ENCODE assay signal across 8 cellular contexts in the genomic region with DNA sequence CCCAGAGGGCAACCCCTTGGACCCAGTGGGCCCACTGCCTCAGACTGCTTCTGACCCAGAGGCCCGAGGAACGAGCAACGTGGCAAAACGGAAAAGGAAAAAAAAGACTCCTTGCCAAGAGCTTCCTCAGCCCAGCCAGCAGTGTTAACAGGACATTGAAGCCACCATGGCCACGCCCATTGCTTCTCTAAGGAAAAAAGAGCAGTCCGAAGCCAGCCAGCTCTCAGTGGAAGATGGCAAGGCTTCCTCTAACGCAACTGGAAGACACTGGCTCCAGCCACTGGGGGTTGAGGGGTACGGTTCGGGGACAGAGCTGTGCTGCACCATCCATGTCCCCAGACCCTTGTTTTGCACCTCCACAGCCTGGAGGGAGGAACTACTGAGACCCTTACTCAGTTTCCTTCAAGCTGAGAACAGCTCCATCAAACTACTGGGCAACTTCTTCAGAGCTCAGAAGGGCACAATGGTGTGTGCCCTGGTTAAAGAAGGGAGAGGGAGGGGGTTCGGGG. TPM values are rescaled to one million over a fixed set of nuclear protein-coding genes. Genes with fewer than 3 reads are reported as not detected.
DNase-seq lines count a peak whose midpoint lies in the region; ATAC-seq and TF ChIP-seq lines count a peak whose summit lies in the region.

No MANE protein-coding gene starts in this region.

- no peaks in the 10 kb centered on the region for H3K27me3 ChIP-seq in DND-41 (ENCODE audit: insufficient read depth, low read length, poor library complexity)
- H3K27me3 ChIP-seq in adipocyte (replicated peaks; ENCODE audit: control insufficient read depth, insufficient read depth, low read length) = no peaks in the 10 kb centered on the region
- H3K27me3 ChIP-seq in mucosa of stomach (ENCODE audit: control insufficient read depth, insufficient read depth, low read length) = no peaks in the 10 kb centered on the region

- no peaks in the 10 kb centered on the region for H3K36me3 ChIP-seq in DND-41 (ENCODE audit: insufficient read depth, low read length)
- H3K36me3 ChIP-seq in adipocyte (ENCODE audit: control insufficient read depth, insufficient read depth, low read length, severe bottlenecking) = no peaks in the 10 kb centered on the region
- no peaks in the 10 kb centered on the region for H3K36me3 ChIP-seq in mucosa of stomach (ENCODE audit: control insufficient read depth, insufficient read depth, low read length)

- H3K9me3 ChIP-seq in DND-41 (ENCODE audit: insufficient read depth, low read length, severe bottlenecking) = no peaks in the 10 kb centered on the region
- no peaks in the 10 kb centered on the region for H3K9me3 ChIP-seq in adipocyte (ENCODE audit: control insufficient read depth, low read length)
- no peaks in the 10 kb centered on the region for H3K9me3 ChIP-seq in mucosa of stomach (ENCODE audit: control insufficient read depth, low read length)

- peaks cover 26% of the 10 kb centered on the region for H3K4me1 ChIP-seq in DND-41 (ENCODE audit: insufficient read depth, low read length)
- H3K4me1 ChIP-seq in adipocyte (ENCODE audit: control insufficient read depth, insufficient read depth, low read length) = peaks cover 48% of the 10 kb centered on the region
- H3K4me1 ChIP-seq in mucosa of stomach (ENCODE audit: control insufficient read depth, insufficient read depth, low read length) = peaks cover 69% of the 10 kb centered on the region

- peaks cover 62 to 87% (median 81%) of the 10 kb centered on the region in 3 donors for H3K4me1 Mint-ChIP-seq in IgD-negative memory B cell

- H2AFZ ChIP-seq in DND-41 (ENCODE audit: low read depth, low read length) = no peak overlapping the region

- H4K20me1 ChIP-seq in DND-41 (ENCODE audit: insufficient read depth, low read length) = no peaks in the 10 kb centered on the region

- H3K36me3 Mint-ChIP-seq in IgD-negative memory B cell = peaks cover 10% of the 10 kb centered on the region

- DNase-seq in DND-41 (no peak), adipocyte (ENCODE audit: low read depth) (no peak), ureter (ENCODE audit: low spot score) (no peak)
- no peak for DNase-seq in effector CD8-positive, alpha-beta T cell (lab: John Stamatoyannopoulos, UW)

- peak overlapping the region; percentile 88 to 99 (median 98) for H3K27ac Mint-ChIP-seq in IgD-negative memory B cell

- H3K4me3 ChIP-seq in DND-41 (ENCODE audit: low read depth in 1 of 2, low read length in 2 of 2) = no peak overlapping the region
- H3K4me3 ChIP-seq in adipocyte (ENCODE audit: low read length) = peak overlapping the region; percentile 1
- peak overlapping the region; percentile 15 for H3K4me3 ChIP-seq in mucosa of stomach (ENCODE audit: low read length)

- no peaks in the 10 kb centered on the region for H3K27me3 Mint-ChIP-seq in IgD-negative memory B cell

- no peaks in the 10 kb centered on the region for H3K79me2 ChIP-seq in DND-41 (ENCODE audit: insufficient read depth, low read length)

- no peaks in the 10 kb centered on the region for H3K9me3 Mint-ChIP-seq in IgD-negative memory B cell

- peak overlapping the region; percentile 16; the same call in 1 of the 2 replicates for H3K9ac ChIP-seq in DND-41 (ENCODE audit: low read depth, low read length)
- peak overlapping the region; percentile 59 for H3K9ac ChIP-seq in adipocyte (ENCODE audit: low read length)
- peak overlapping the region; percentile 65 for H3K9ac ChIP-seq in mucosa of stomach (ENCODE audit: low read length)

- ATAC-seq in DND-41 (ENCODE audit: insufficient read depth, low read depth) = 0 out of 3 replicates have a peak, but pooled peaks have one; percentile 1
- no peak for ATAC-seq in GM21515 (IDR thresholded peaks at IDR 0.05; ENCODE audit: unreplicated experiment)
- ATAC-seq in HG03469 (IDR thresholded peaks at IDR 0.05; ENCODE audit: unreplicated experiment) = no peak

- no peak for TF ChIP-seq CTCF in DND-41 (IDR thresholded peaks at IDR 0.05; ENCODE audit: borderline replicate concordance, extremely low read depth, low read length, poor library complexity, severe bottlenecking)

- peak overlapping the region; percentile 65; the same call in 1 of the 2 replicates for H3K27ac ChIP-seq in DND-41 (ENCODE audit: low read length)

- peak overlapping the region; percentile 4; the same call in 1 of the 2 replicates for H3K4me2 ChIP-seq in DND-41 (ENCODE audit: insufficient read depth, low read length)

- H3K4me3 Mint-ChIP-seq in IgD-negative memory B cell = peak overlapping the region; percentile 21 to 96 (median 82)

RNA-seq across cellular contexts. Expression of a gene that starts 10.7 kb away (rescaled TPM):
- polyA plus RNA-seq in IgD-negative memory B cell = 5.8 TPM
- 8.3 TPM for total RNA-seq in ureter

RNA-seq across cellular contexts. Expression of a gene that starts 59.0 kb away (rescaled TPM):
- 753 TPM for polyA plus RNA-seq in IgD-negative memory B cell
- total RNA-seq in ureter = 157 TPM

Comparison
In these comparisons a context has a peak if more than half of its experiments do, and no peak if none do; other contexts are left out.
1. H3K4me3 ChIP-seq: peak in adipocyte (single experiment) and mucosa of stomach (single experiment); none in DND-41 (0 of 2).
2. Peak in every context shown above with its lines, with median percentiles within 50 percentile points of each other: H3K9ac ChIP-seq.